ENCODE assay signal across 2 cellular contexts in genomic region chr2:151344191-151344590, GRCh38. TPM values are rescaled to one million over a fixed set of nuclear protein-coding genes. Genes with fewer than 3 reads are reported as not detected.
"Had no signal": no experiment of that assay in that cellular context is flagged by ENCODE, and none has a peak within 500 bp of the region (broad histone marks: within the 10 kb centered on the region; RNA-seq: fewer than 3 reads in every experiment).

No MANE protein-coding gene starts in this region.

RNA-seq across cellular contexts. Expression of gene TNFAIP6, which starts 13.2 kb away (rescaled TPM):
- total RNA-seq: activated CD4-positive, alpha-beta memory T cell treated with anti-CD3 and anti-CD28 coated beads, Interleukin-2, amount 10 ng/mL, durations not matched to agents 7 days and 5 days; activated CD8-positive, alpha-beta memory T cell treated with anti-CD3 and anti-CD28 coated beads, Interleukin-2, amount 10 ng/mL, durations not matched to agents 7 days and 5 days had no signal
